8 cellular contexts compared by ENCODE assay signal in the genomic region with DNA sequence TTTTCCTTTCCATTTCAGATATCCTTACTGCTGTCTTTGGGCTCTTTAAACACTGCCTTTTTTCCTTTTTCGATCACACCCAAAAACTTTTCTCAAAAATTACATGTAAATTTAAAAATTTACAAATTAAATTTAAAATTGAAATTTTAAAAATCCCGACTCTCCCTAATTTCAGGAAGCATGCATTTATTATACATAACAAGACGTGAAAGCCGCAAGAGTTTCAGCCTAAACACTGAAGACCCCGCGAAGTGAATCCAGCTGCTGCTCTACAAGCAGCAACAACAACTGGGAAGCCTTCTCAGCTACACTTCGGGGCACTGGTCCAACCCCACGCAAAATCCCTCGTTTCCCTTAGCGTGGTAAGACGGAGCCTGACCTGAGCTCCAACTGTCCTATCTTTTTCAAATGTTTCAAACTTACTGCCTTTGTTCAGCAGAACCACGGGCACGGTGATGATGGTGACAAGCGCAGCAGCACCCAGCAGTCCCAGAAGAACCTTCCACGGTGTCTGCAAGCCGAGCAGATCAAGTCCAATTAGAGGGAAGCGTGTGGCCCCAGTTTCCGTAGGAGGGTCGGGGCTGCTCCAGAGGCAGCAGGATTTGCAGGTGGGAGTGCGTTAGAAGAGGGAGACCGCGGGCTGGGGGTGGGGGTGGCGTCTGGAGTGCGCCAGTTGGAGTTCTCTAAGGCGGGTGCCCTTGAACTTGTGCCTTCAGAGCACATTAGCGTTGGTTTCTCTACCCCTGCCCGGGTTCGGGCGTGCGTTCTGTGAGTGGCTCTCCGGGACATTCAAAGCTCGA. TPM values are rescaled to one million over a fixed set of nuclear protein-coding genes. Genes with fewer than 3 reads are reported as not detected.
A peak's percentile ranks its signal among the peaks of the same experiment; 100 is the strongest.
DNase-seq lines count a peak whose midpoint lies in the region; ATAC-seq and TF ChIP-seq lines count a peak whose summit lies in the region.

No MANE protein-coding gene starts in this region.

- no peak overlapping the region for H3K27ac Mint-ChIP-seq in memory B cell

- BruUV-seq in Panc1 (replicated peaks; lab: Mats Ljungman, UMichigan), result no TSS peak

- H3K4me3 ChIP-seq in Panc1 (ENCODE audit: low read depth in 2 of 2, low read length in 2 of 2), result peak overlapping the region; percentile 36 to 38
- H3K4me3 ChIP-seq in colonic mucosa, result peak overlapping the region; percentile 61
- peak overlapping the region in 2 of 3 donors; percentile 24 to 38 for H3K4me3 ChIP-seq in thyroid gland (replicated peaks in 1 of 3)

- no peaks in the 10 kb centered on the region for H3K9me3 Mint-ChIP-seq in memory B cell

- peak; percentile 72 for ATAC-seq in Panc1
- ATAC-seq in memory B cell (ENCODE audit: low read depth), result peak; percentile 19
- no peak for ATAC-seq in HG02610 (IDR thresholded peaks at IDR 0.05; ENCODE audit: unreplicated experiment)

- H3K27ac ChIP-seq in Panc1 (ENCODE audit: low read length), result no peak overlapping the region
- no peak overlapping the region for H3K27ac ChIP-seq in colonic mucosa
- H3K27ac ChIP-seq in thyroid gland, result no peak overlapping the region

- DNase-seq in Panc1 (ENCODE audit: low read depth, low spot score) (no peak), colonic mucosa (peak; percentile 50), memory B cell (ENCODE audit: low spot score in 2 of 2) (no peak), thyroid gland (no peak), CD1c-positive myeloid dendritic cell (ENCODE audit: extremely low spot score) (no peak), NCI-H1092 treated with DMSO at 0.1 percent for 48 hours (lab: John Stamatoyannopoulos, UW) (no peak)

- H3K4me1 Mint-ChIP-seq in memory B cell, result peaks cover 8% of the 10 kb centered on the region

- H3K4me1 ChIP-seq in ES-I3 (ENCODE audit: insufficient read depth, low read length) (peaks cover 25% of the 10 kb centered on the region), Panc1 (ENCODE audit: control insufficient read depth, insufficient read depth, low read length) (peaks cover 6% of the 10 kb centered on the region; the same call in 1 of the 2 replicates), colonic mucosa (no peaks in the 10 kb centered on the region), thyroid gland (peaks cover 8 to 11% of the 10 kb centered on the region in 2 donors)

- CTCF ChIA-PET in Panc1 (lab: Charles Lee), result no interaction called here

- no peaks in the 10 kb centered on the region for H3K36me3 Mint-ChIP-seq in memory B cell

- TF ChIP-seq CTCF in Panc1 (IDR thresholded peaks at IDR 0.05), result no peak
- TF ChIP-seq CTCF in colonic mucosa (IDR thresholded peaks at IDR 0.05), result no peak
- TF ChIP-seq CTCF in thyroid gland (IDR thresholded peaks at IDR 0.05), result no peak

- intact Hi-C loops in Panc1 (cut with micrococcal nuclease; ENCODE audit: unreplicated experiment) (no loop called here), colonic mucosa (cut with DNase I) (no loop called here), thyroid gland (cut with DNase I) (no loop called here)

- peaks cover 11% of the 10 kb centered on the region for H3K27me3 Mint-ChIP-seq in memory B cell

- H3K36me3 ChIP-seq in ES-I3 (ENCODE audit: insufficient read depth, low read length) (no peaks in the 10 kb centered on the region), Panc1 (ENCODE audit: control insufficient read depth, insufficient read depth, low read length) (no peaks in the 10 kb centered on the region), colonic mucosa (no peaks in the 10 kb centered on the region), thyroid gland (no peaks in the 10 kb centered on the region)

- in situ Hi-C loops in Panc1 (cut with HindIII; ENCODE audit: low pct_unique_long_range_greater_than_20kb, low sequenced_read_pairs), result no loop called here

- POLR2A ChIA-PET in Panc1 (lab: Charles Lee), result no interaction called here

- 27 to 32% methylated on average over 24 to 30 of the region's 32 CpGs for WGBS in thyroid gland, 2 donors

- H3K27me3 ChIP-seq in Panc1 (ENCODE audit: control insufficient read depth, insufficient read depth, low read length) (peaks cover 14% of the 10 kb centered on the region), colonic mucosa (no peaks in the 10 kb centered on the region), thyroid gland (no peaks in the 10 kb centered on the region)

- peak overlapping the region; percentile 74 for H3K4me3 Mint-ChIP-seq in memory B cell

- H3K9me3 ChIP-seq in ES-I3 (ENCODE audit: control insufficient read depth, insufficient read depth, low read length) (no peaks in the 10 kb centered on the region), Panc1 (ENCODE audit: control insufficient read depth, insufficient read depth, low read depth, low read length) (no peaks in the 10 kb centered on the region), colonic mucosa (no peaks in the 10 kb centered on the region), thyroid gland (no peaks in the 10 kb centered on the region)

- TF ChIP-seq POLR2A in thyroid gland (IDR thresholded peaks at IDR 0.05), result no peak

- H3K9ac ChIP-seq in ES-I3 (ENCODE audit: low read depth, low read length), result peak overlapping the region; percentile 70
- H3K9ac ChIP-seq in colonic mucosa (ENCODE audit: low read depth in 2 of 2, low read length in 2 of 2), result peak overlapping the region; percentile 74 to 78

RNA-seq across cellular contexts. Expression of a gene that starts 0.8 kb away (rescaled TPM):
- total RNA-seq in Panc1 (2021; ENCODE audit: unreplicated experiment), result 0.23 TPM
- not detected for polyA plus RNA-seq in Panc1 (2012; ENCODE audit: insufficient read length)
- total RNA-seq in colonic mucosa, result 10 to 100 TPM; 25.5 to 40.5 TPM
- 10 to 100 TPM in 1 of 4 donors, 1 to 10 TPM in 3; 3.0 to 12.7 (median 4.4) TPM for total RNA-seq in thyroid gland
